ENCODE assay signal across 29 cellular contexts in the genomic region with DNA sequence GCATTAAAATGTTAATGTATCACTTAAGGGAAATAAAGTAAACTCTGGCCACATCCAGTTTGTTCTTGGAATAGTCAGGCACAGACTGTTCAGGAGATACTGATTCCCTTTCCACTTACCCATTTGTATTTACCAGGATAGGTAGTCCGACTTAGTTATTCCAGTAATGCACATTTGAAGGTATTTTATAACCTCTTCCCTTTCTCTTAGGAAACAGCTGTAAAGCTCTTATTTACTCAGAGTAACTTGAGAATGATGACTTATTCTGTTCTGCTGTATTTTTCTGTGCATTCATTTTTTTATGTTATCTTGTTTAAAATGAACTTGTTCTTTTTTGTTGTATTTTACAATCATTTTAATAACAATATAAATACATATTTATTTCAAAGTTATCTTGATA.
"Had no signal": no experiment of that assay in that cellular context is flagged by ENCODE, and none has a peak within 500 bp of the region (broad histone marks: within the 10 kb centered on the region; RNA-seq: fewer than 3 reads in every experiment).

No MANE protein-coding gene starts in this region.

- H3K27me3 ChIP-seq: adrenal gland, MG63 had no signal

- DNase-seq: activated B cell treated with CpG ODN at 0.5 μM for 24 hours; activated CD4-positive, alpha-beta memory T cell treated with anti-CD3 and anti-CD28 coated beads for 36 hours; activated CD4-positive, alpha-beta T cell treated with anti-CD3 and anti-CD28 coated beads for 1 hour; activated CD4-positive, alpha-beta T cell treated with anti-CD3 and anti-CD28 coated beads, Interleukin-2, amount 10 ng/mL, durations not matched to agents 7 days and 5 days; activated CD8-positive, alpha-beta memory T cell treated with anti-CD3 and anti-CD28 coated beads for 24 hours; activated effector memory CD4-positive, alpha-beta T cell treated with anti-CD3 and anti-CD28 coated beads, Interleukin-2, amount 50 U/mL, for 16 hours; activated naive CD4-positive, alpha-beta T cell treated with anti-CD3 and anti-CD28 coated beads for 36 hours; activated T-cell treated with anti-CD3 and anti-CD28 coated beads, Interleukin-2, amount 50 U/mL, for 4 hours; adrenal gland; anterior cingulate cortex; caudate nucleus; KG1; MG63; MV-4-11; NCI-H1092 treated with DMSO at 0.1 percent for 48 hours; NCI-H1417 treated with DMSO at 0.1 percent for 48 hours; NCI-H1694; NCI-H2029 treated with DMSO at 0.1 percent for 48 hours; NCI-H2171; NCI-H2227 treated with DMSO at 0.1 percent for 48 hours; NCI-H446 treated with DMSO at 0.1 percent for 48 hours; NCI-H524 treated with DMSO at 0.1 percent for 48 hours; NCI-H774; T-cell; T-helper 2 cell; T1000 had no signal

- H3K27ac ChIP-seq: adrenal gland, SK-N-MC had no signal

- H3K4me1 ChIP-seq: adrenal gland had no signal

- ATAC-seq: activated T-cell treated with anti-CD3 and anti-CD28 coated beads, Interleukin-2, amount 50 U/mL, for 4 hours; Right ventricle myocardium inferior; T-cell had no signal

- FAIRE-seq: TTC549 had no signal

- H3K36me3 ChIP-seq: adrenal gland, MG63 had no signal

- H3K4me3 ChIP-seq: adrenal gland, MG63, SK-N-MC had no signal

- H3K9me3 ChIP-seq: adrenal gland, MG63 had no signal
